ENCODE assay signal across 8 cellular contexts in genomic region chrX:153724252-153725038, GRCh38. TPM values are rescaled to one million over a fixed set of nuclear protein-coding genes. Genes with fewer than 3 reads are reported as not detected.
DNase-seq lines count a peak whose midpoint lies in the region; ATAC-seq, FAIRE-seq and TF ChIP-seq lines count a peak whose summit lies in the region.

Gene ABCD1, plus strand, starts transcription at chrX:153724856. Its CDS starts 411 bp downstream, at chrX:153725267.
Gene BCAP31, minus strand, starts transcription at chrX:153724387. Its CDS starts 1,143 bp downstream, at chrX:153723244.

- no peaks in the 10 kb centered on the region for H3K9me3 Mint-ChIP-seq in activated T-cell treated with anti-CD3 and anti-CD28 coated beads, Interleukin-2, amount 50 U/mL, for 24 hours

- peak within 1 kb of the TSS; percentile 90 for H3K4me3 Mint-ChIP-seq in activated T-cell treated with anti-CD3 and anti-CD28 coated beads, Interleukin-2, amount 50 U/mL, for 24 hours

- no peak for TF ChIP-seq CTCF in D721Med (IDR thresholded peaks at IDR 0.05; ENCODE audit: insufficient read depth, missing control alignments)

- peak within 1 kb of the TSS; percentile 90 for H3K27ac Mint-ChIP-seq in activated T-cell treated with anti-CD3 and anti-CD28 coated beads, Interleukin-2, amount 50 U/mL, for 24 hours

- peaks cover 35% of the 10 kb centered on the region for H3K4me1 Mint-ChIP-seq in activated T-cell treated with anti-CD3 and anti-CD28 coated beads, Interleukin-2, amount 50 U/mL, for 24 hours (ENCODE audit: low read depth)

- H3K4me3 ChIP-seq in muscle layer of duodenum (ENCODE audit: low read depth in 1 of 2, low read length in 2 of 2) = peak within 1 kb of the TSS; percentile 55 to 68

- peak; percentile 92 for DNase-seq in D721Med (ENCODE audit: insufficient read length, low spot score)
- DNase-seq in HuH-7.5 (ENCODE audit: low spot score) = peak; percentile 92
- DNase-seq in activated T-cell treated with anti-CD3 and anti-CD28 coated beads, Interleukin-2, amount 50 U/mL, for 24 hours = peak; percentile 91
- peak; percentile 77 for DNase-seq in stimulated activated CD8-positive, alpha-beta memory T cell treated with anti-CD3 and anti-CD28 coated beads, Interleukin-7, amount 100 ng/mL, for 1 hour (ENCODE audit: low read depth in 2 of 2)

- ATAC-seq in GM21515 (IDR thresholded peaks at IDR 0.05; ENCODE audit: unreplicated experiment) (peak; percentile 51), esophagus mucosa (peak; percentile 85)

- FAIRE-seq in D721Med (lab: Jason Lieb, UNC) = no peak

- peaks cover 6 to 51% of the 10 kb centered on the region in 2 donors for H3K4me1 ChIP-seq in muscle layer of duodenum (ENCODE audit: control insufficient read depth in 1 of 2, insufficient read depth in 2 of 2, low read length in 2 of 2)

- H3K36me3 ChIP-seq in muscle layer of duodenum (ENCODE audit: control insufficient read depth in 1 of 2, insufficient read depth in 2 of 2, low read length in 2 of 2) = peaks cover 9 to 13% of the 10 kb centered on the region in 2 donors

- H3K27me3 Mint-ChIP-seq in activated T-cell treated with anti-CD3 and anti-CD28 coated beads, Interleukin-2, amount 50 U/mL, for 24 hours = peaks cover 24% of the 10 kb centered on the region

- H3K9me3 ChIP-seq in muscle layer of duodenum (ENCODE audit: control insufficient read depth in 1 of 2, low read length in 2 of 2) = no peaks in the 10 kb centered on the region

- peak within 1 kb of the TSS; percentile 39 for H3K27ac ChIP-seq in muscle layer of duodenum (ENCODE audit: low read length)

- H3K27me3 ChIP-seq in muscle layer of duodenum (ENCODE audit: low read depth, low read length) = no peaks in the 10 kb centered on the region

- H3K36me3 Mint-ChIP-seq in activated T-cell treated with anti-CD3 and anti-CD28 coated beads, Interleukin-2, amount 50 U/mL, for 24 hours (ENCODE audit: low read depth) = peaks cover 36% of the 10 kb centered on the region

TF ChIP-seq in PFSK-1, 5 proteins besides CTCF, POLR2A, EP300 and RAD21:
- no peak for TF ChIP-seq FOXP2 (optimal IDR thresholded peaks at IDR 0.05; ENCODE audit: borderline replicate concordance, extremely low read depth, extremely low read length, insufficient read depth)
- TF ChIP-seq, protein P1, sequence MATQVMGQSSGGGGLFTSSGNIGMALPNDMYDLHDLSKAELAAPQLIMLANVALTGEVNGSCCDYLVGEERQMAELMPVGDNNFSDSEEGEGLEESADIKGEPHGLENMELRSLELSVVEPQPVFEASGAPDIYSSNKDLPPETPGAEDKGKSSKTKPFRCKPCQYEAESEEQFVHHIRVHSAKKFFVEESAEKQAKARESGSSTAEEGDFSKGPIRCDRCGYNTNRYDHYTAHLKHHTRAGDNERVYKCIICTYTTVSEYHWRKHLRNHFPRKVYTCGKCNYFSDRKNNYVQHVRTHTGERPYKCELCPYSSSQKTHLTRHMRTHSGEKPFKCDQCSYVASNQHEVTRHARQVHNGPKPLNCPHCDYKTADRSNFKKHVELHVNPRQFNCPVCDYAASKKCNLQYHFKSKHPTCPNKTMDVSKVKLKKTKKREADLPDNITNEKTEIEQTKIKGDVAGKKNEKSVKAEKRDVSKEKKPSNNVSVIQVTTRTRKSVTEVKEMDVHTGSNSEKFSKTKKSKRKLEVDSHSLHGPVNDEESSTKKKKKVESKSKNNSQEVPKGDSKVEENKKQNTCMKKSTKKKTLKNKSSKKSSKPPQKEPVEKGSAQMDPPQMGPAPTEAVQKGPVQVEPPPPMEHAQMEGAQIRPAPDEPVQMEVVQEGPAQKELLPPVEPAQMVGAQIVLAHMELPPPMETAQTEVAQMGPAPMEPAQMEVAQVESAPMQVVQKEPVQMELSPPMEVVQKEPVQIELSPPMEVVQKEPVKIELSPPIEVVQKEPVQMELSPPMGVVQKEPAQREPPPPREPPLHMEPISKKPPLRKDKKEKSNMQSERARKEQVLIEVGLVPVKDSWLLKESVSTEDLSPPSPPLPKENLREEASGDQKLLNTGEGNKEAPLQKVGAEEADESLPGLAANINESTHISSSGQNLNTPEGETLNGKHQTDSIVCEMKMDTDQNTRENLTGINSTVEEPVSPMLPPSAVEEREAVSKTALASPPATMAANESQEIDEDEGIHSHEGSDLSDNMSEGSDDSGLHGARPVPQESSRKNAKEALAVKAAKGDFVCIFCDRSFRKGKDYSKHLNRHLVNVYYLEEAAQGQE (IDR thresholded peaks at IDR 0.05; ENCODE audit: insufficient read depth in 1 of 2, low read depth in 2 of 2, low read length in 2 of 2) = no peak
- no peak; the same call in 1 of the 2 replicates for TF ChIP-seq TAF1 (IDR thresholded peaks at IDR 0.05; ENCODE audit: borderline replicate concordance, insufficient read depth, low read length)
- TF ChIP-seq SIN3A (IDR thresholded peaks at IDR 0.05; ENCODE audit: borderline replicate concordance, insufficient read depth, low read length) = 0 out of 2 replicates have a peak, but pooled peaks have one; percentile 20
- TF ChIP-seq POLR2AphosphoS5 (IDR thresholded peaks at IDR 0.05; ENCODE audit: low read depth, low read length) = peak; percentile 28; the same call in 1 of the 2 replicates

RNA-seq across cellular contexts. Expression of gene ABCD1, which starts in this region (rescaled TPM):
- polyA plus RNA-seq in PFSK-1 (2012; ENCODE audit: insufficient read length, low read depth) = 42.5 TPM
- 2.5 TPM for total RNA-seq in esophagus mucosa

RNA-seq across cellular contexts. Expression of gene BCAP31, which starts in this region (rescaled TPM):
- polyA plus RNA-seq in PFSK-1 (2012; ENCODE audit: insufficient read length, low read depth) = 246 TPM
- 191 TPM for total RNA-seq in esophagus mucosa

Comparison
In these comparisons a context has a peak if more than half of its experiments do, and no peak if none do; other contexts are left out.
1. Peak in every context shown above with its lines: DNase-seq, ATAC-seq, H3K4me3 ChIP-seq and H3K27ac ChIP-seq.